Comparison of ENCODE assay signal across 13 cellular contexts in genomic region chr13:35252536-35253205, GRCh38.
DNase-seq lines count a peak whose midpoint lies in the region; ATAC-seq and TF ChIP-seq lines count a peak whose summit lies in the region.
"Had no signal": no experiment of that assay in that cellular context is flagged by ENCODE, and none has a peak within 500 bp of the region (broad histone marks: within the 10 kb centered on the region; RNA-seq: fewer than 3 reads in every experiment).

No MANE protein-coding gene starts in this region.

- H3K36me3 ChIP-seq in lower lobe of right lung, result peaks cover 7% of the 10 kb centered on the region

- H3K27ac Mint-ChIP-seq in activated naive CD8-positive, alpha-beta T cell treated with anti-CD3 and anti-CD28 coated beads, Interleukin-2, amount 10 ng/mL, durations not matched to agents 7 days and 5 days, result no peak overlapping the region
- no peak overlapping the region for H3K27ac Mint-ChIP-seq in activated naive CD8-positive, alpha-beta T cell treated with anti-CD3 and anti-CD28 coated beads for 36 hours
- no peak overlapping the region for H3K27ac Mint-ChIP-seq in stimulated activated memory B cell treated with anti-CD40 and anti-IgM and Interleukin-4, amounts not matched to agents 10 μg/mL and 1 μg/mL and 100 μg/mL, for 72 hours

- POLR2A ChIA-PET in activated naive CD8-positive, alpha-beta T cell treated with anti-CD3 and anti-CD28 coated beads, Interleukin-2, amount 10 ng/mL, durations not matched to agents 7 days and 5 days (lab: Charles Lee), result no interaction called here

- no peak for TF ChIP-seq CTCF in lower lobe of right lung (IDR thresholded peaks at IDR 0.05)

- H3K27me3 Mint-ChIP-seq in activated naive CD8-positive, alpha-beta T cell treated with anti-CD3 and anti-CD28 coated beads, Interleukin-2, amount 10 ng/mL, durations not matched to agents 7 days and 5 days, result no peaks in the 10 kb centered on the region
- H3K27me3 Mint-ChIP-seq in activated naive CD8-positive, alpha-beta T cell treated with anti-CD3 and anti-CD28 coated beads for 36 hours, result no peaks in the 10 kb centered on the region
- H3K27me3 Mint-ChIP-seq in stimulated activated memory B cell treated with anti-CD40 and anti-IgM and Interleukin-4, amounts not matched to agents 10 μg/mL and 1 μg/mL and 100 μg/mL, for 72 hours, result no peaks in the 10 kb centered on the region

- intact Hi-C loops in lower lobe of right lung (cut with DNase I), result no loop called here

- no peak overlapping the region for H3K4me3 Mint-ChIP-seq in activated naive CD8-positive, alpha-beta T cell treated with anti-CD3 and anti-CD28 coated beads, Interleukin-2, amount 10 ng/mL, durations not matched to agents 7 days and 5 days
- no peak overlapping the region for H3K4me3 Mint-ChIP-seq in activated naive CD8-positive, alpha-beta T cell treated with anti-CD3 and anti-CD28 coated beads for 36 hours
- no peak overlapping the region for H3K4me3 Mint-ChIP-seq in stimulated activated memory B cell treated with anti-CD40 and anti-IgM and Interleukin-4, amounts not matched to agents 10 μg/mL and 1 μg/mL and 100 μg/mL, for 72 hours

- H3K4me1 Mint-ChIP-seq in activated naive CD8-positive, alpha-beta T cell treated with anti-CD3 and anti-CD28 coated beads, Interleukin-2, amount 10 ng/mL, durations not matched to agents 7 days and 5 days, result peaks cover 11% of the 10 kb centered on the region
- H3K4me1 Mint-ChIP-seq in activated naive CD8-positive, alpha-beta T cell treated with anti-CD3 and anti-CD28 coated beads for 36 hours, result no peaks in the 10 kb centered on the region
- peaks cover 13% of the 10 kb centered on the region for H3K4me1 Mint-ChIP-seq in stimulated activated memory B cell treated with anti-CD40 and anti-IgM and Interleukin-4, amounts not matched to agents 10 μg/mL and 1 μg/mL and 100 μg/mL, for 72 hours

- H3K9me3 Mint-ChIP-seq in activated naive CD8-positive, alpha-beta T cell treated with anti-CD3 and anti-CD28 coated beads, Interleukin-2, amount 10 ng/mL, durations not matched to agents 7 days and 5 days, result no peaks in the 10 kb centered on the region
- peaks cover 2% of the 10 kb centered on the region for H3K9me3 Mint-ChIP-seq in activated naive CD8-positive, alpha-beta T cell treated with anti-CD3 and anti-CD28 coated beads for 36 hours
- peaks cover 3% of the 10 kb centered on the region for H3K9me3 Mint-ChIP-seq in stimulated activated memory B cell treated with anti-CD40 and anti-IgM and Interleukin-4, amounts not matched to agents 10 μg/mL and 1 μg/mL and 100 μg/mL, for 72 hours

- H3K27me3 ChIP-seq in lower lobe of right lung (ENCODE audit: low read depth), result no peaks in the 10 kb centered on the region
- H3K27me3 ChIP-seq: ascending aorta had no signal

- no peaks in the 10 kb centered on the region for H3K4me1 ChIP-seq in lower lobe of right lung
- H3K4me1 ChIP-seq: ascending aorta had no signal

- no peak overlapping the region for H3K4me3 ChIP-seq in lower lobe of right lung
- H3K4me3 ChIP-seq: ascending aorta had no signal

- peaks cover 2% of the 10 kb centered on the region for H3K36me3 Mint-ChIP-seq in activated naive CD8-positive, alpha-beta T cell treated with anti-CD3 and anti-CD28 coated beads, Interleukin-2, amount 10 ng/mL, durations not matched to agents 7 days and 5 days
- H3K36me3 Mint-ChIP-seq in activated naive CD8-positive, alpha-beta T cell treated with anti-CD3 and anti-CD28 coated beads for 36 hours, result peaks cover 23% of the 10 kb centered on the region
- peaks cover 43% of the 10 kb centered on the region for H3K36me3 Mint-ChIP-seq in stimulated activated memory B cell treated with anti-CD40 and anti-IgM and Interleukin-4, amounts not matched to agents 10 μg/mL and 1 μg/mL and 100 μg/mL, for 72 hours

- peak; percentile 47 for ATAC-seq in activated naive CD8-positive, alpha-beta T cell treated with anti-CD3 and anti-CD28 coated beads, Interleukin-2, amount 10 ng/mL, durations not matched to agents 7 days and 5 days (ENCODE audit: low read depth)
- ATAC-seq in HG02610 (IDR thresholded peaks at IDR 0.05; ENCODE audit: unreplicated experiment) (peak; percentile 69), HG03439 (IDR thresholded peaks at IDR 0.05; ENCODE audit: unreplicated experiment) (peak; percentile 91), lower lobe of right lung (no peak)
- ATAC-seq in stimulated activated memory B cell treated with anti-CD40 and anti-IgM and Interleukin-4, amounts not matched to agents 10 μg/mL and 1 μg/mL and 100 μg/mL, for 72 hours, result peak; percentile 56
- ATAC-seq: SK-N-SH treated with all-trans-retinoic acid at 6 μM for 48 hours had no signal

- no peak for DNase-seq in activated naive CD8-positive, alpha-beta T cell treated with anti-CD3 and anti-CD28 coated beads, Interleukin-2, amount 10 ng/mL, durations not matched to agents 7 days and 5 days
- DNase-seq in activated naive CD8-positive, alpha-beta T cell treated with anti-CD3 and anti-CD28 coated beads for 36 hours, result no peak
- DNase-seq in GM03348 (ENCODE audit: low spot score) (no peak), midbrain (lab: John Stamatoyannopoulos, UW) (no peak), lower lobe of right lung (no peak)
- DNase-seq: 8988T, DMS79, NCI-H510A had no signal

- H3K9me3 ChIP-seq in lower lobe of right lung, result no peaks in the 10 kb centered on the region
- H3K9me3 ChIP-seq: ascending aorta had no signal

- no peak overlapping the region for H3K27ac ChIP-seq in lower lobe of right lung
- H3K27ac ChIP-seq: ascending aorta had no signal

Comparison
In these comparisons a context has a peak if more than half of its experiments do, and no peak if none do; other contexts are left out.
1. ATAC-seq: peak in activated naive CD8-positive, alpha-beta T cell treated with anti-CD3 and anti-CD28 coated beads, Interleukin-2, amount 10 ng/mL, durations not matched to agents 7 days and 5 days (single experiment), HG02610 (single experiment), HG03439 (single experiment) and stimulated activated memory B cell treated with anti-CD40 and anti-IgM and Interleukin-4, amounts not matched to agents 10 μg/mL and 1 μg/mL and 100 μg/mL, for 72 hours (single experiment); none in lower lobe of right lung (0 of 2).